In the genomic region with DNA sequence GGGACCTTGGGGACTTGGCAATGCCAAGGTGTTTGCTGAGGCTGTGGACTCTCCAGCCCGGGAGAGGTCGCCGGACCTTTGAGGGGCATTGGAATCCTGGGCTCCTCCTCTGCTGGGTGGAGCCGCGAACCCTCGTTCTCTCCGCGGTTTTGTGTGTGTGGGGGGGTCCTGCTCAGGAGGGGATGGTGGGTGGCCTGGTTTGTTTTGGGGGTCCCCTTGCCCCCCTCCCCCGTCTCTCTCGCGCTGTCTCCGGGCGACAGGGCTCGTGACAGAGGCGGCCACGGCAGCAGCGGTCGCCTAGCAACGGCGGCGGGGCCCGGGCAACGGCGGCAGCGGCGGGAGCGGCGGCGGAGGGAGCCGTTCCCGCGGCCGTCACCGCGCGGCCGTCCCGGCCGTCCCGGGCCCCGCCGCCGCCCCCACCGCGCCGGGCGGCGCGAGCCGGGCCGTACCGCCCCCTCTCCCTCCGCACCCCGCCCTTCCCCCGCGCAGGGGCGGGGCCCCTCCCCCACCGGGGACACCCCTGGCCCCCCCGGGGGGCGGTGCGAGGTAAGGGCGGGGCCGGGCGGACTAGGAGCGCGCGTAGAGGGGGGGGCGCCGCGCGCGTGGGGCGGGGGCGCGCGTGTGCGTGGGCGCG, we compare ENCODE assay signal across 8 cellular contexts. TPM values are rescaled to one million over a fixed set of nuclear protein-coding genes. Genes with fewer than 3 reads are reported as not detected.
DNase-seq lines count a peak whose midpoint lies in the region; ATAC-seq and TF ChIP-seq lines count a peak whose summit lies in the region.

No MANE protein-coding gene starts in this region.

- no peak overlapping the region for H2BK15ac ChIP-seq in mesendoderm (replicated peaks; ENCODE audit: low read depth)

- peak overlapping the region; percentile 85 for H3K4me3 ChIP-seq in CD4-positive, CD25-positive, alpha-beta regulatory T cell (ENCODE audit: low read depth, low read length)
- peak overlapping the region; percentile 73 for H3K4me3 ChIP-seq in HUES48 (ENCODE audit: low read depth, low read length)
- peak overlapping the region; percentile 53 for H3K4me3 ChIP-seq in mesendoderm (ENCODE audit: low read length)

- peaks cover 76% of the 10 kb centered on the region for H3K4me1 ChIP-seq in CD4-positive, CD25-positive, alpha-beta regulatory T cell (ENCODE audit: control insufficient read depth, insufficient read depth, low read length, poor library complexity, severe bottlenecking)
- H3K4me1 ChIP-seq in HUES48 (ENCODE audit: control insufficient read depth, insufficient read depth, low read length) (peaks cover 51% of the 10 kb centered on the region), mesendoderm (ENCODE audit: control insufficient read depth, low read depth, low read length) (peaks cover 36% of the 10 kb centered on the region)

- H3K18ac ChIP-seq in mesendoderm (ENCODE audit: low read length) = peak overlapping the region; percentile 34

- H3K27ac ChIP-seq in CD4-positive, CD25-positive, alpha-beta regulatory T cell (ENCODE audit: insufficient read depth, low read length, poor library complexity, severe bottlenecking) = peak overlapping the region; percentile 90
- H3K27ac ChIP-seq in HUES48 (ENCODE audit: low read depth, low read length) = peak overlapping the region; percentile 18
- H3K27ac ChIP-seq in mesendoderm (ENCODE audit: low read depth, low read length) = no peak overlapping the region

- no peaks in the 10 kb centered on the region for H3K27me3 ChIP-seq in CD4-positive, CD25-positive, alpha-beta regulatory T cell (ENCODE audit: control insufficient read depth, insufficient read depth, low read length)
- H3K27me3 ChIP-seq in HUES48 (ENCODE audit: control insufficient read depth, insufficient read depth, low read length) (no peaks in the 10 kb centered on the region), mesendoderm (ENCODE audit: insufficient read depth, low read length, poor library complexity) (no peaks in the 10 kb centered on the region)

- WGBS in mesendoderm (ENCODE audit: extremely low coverage, insufficient coverage, low lambda C conversion rate) = no CpG with 5 or more reads among the region's 79 CpGs

- no peak overlapping the region for H2BK120ac ChIP-seq in mesendoderm (ENCODE audit: low read depth, low read length)

- H3K27ac Mint-ChIP-seq in CD4-positive, CD25-positive, alpha-beta regulatory T cell = peak overlapping the region; percentile 96 to 100 (median 96)
- H3K27ac Mint-ChIP-seq in activated CD4-positive, alpha-beta T cell treated with anti-CD3 and anti-CD28 coated beads, Interleukin-2, amount 10 ng/mL, durations not matched to agents 7 days and 5 days = peak overlapping the region; percentile 90

- H3K4ac ChIP-seq in mesendoderm (ENCODE audit: low read depth, low read length) = peak overlapping the region; percentile 67

- peaks cover 11% of the 10 kb centered on the region for H3K27me3 Mint-ChIP-seq in CD4-positive, CD25-positive, alpha-beta regulatory T cell
- H3K27me3 Mint-ChIP-seq in activated CD4-positive, alpha-beta T cell treated with anti-CD3 and anti-CD28 coated beads, Interleukin-2, amount 10 ng/mL, durations not matched to agents 7 days and 5 days = no peaks in the 10 kb centered on the region

- peak overlapping the region; percentile 3 for H3K23ac ChIP-seq in mesendoderm (ENCODE audit: low read length)

- no peak overlapping the region for H4K8ac ChIP-seq in mesendoderm (ENCODE audit: low read depth, low read length)

- TF ChIP-seq CTCF in omental fat pad (IDR thresholded peaks at IDR 0.05) = no peak

- CTCF ChIA-PET in activated CD4-positive, alpha-beta T cell treated with anti-CD3 and anti-CD28 coated beads, Interleukin-2, amount 10 ng/mL, durations not matched to agents 7 days and 5 days (lab: Charles Lee) = no interaction called here

- peak overlapping the region; percentile 92 to 98 (median 97) for H3K4me3 Mint-ChIP-seq in CD4-positive, CD25-positive, alpha-beta regulatory T cell
- H3K4me3 Mint-ChIP-seq in activated CD4-positive, alpha-beta T cell treated with anti-CD3 and anti-CD28 coated beads, Interleukin-2, amount 10 ng/mL, durations not matched to agents 7 days and 5 days = peak overlapping the region; percentile 88

- peak in 1 of 2 donors; percentile 8 for ATAC-seq in CD4-positive, CD25-positive, alpha-beta regulatory T cell (ENCODE audit: low read depth in 2 of 2)
- ATAC-seq in GM19035 (IDR thresholded peaks at IDR 0.05; ENCODE audit: unreplicated experiment) (no peak), omental fat pad (ENCODE audit: low FRiP score) (no peak)

- peak; percentile 49 to 71 (median 60) for DNase-seq in CD4-positive, CD25-positive, alpha-beta regulatory T cell
- DNase-seq in activated CD4-positive, alpha-beta T cell treated with anti-CD3 and anti-CD28 coated beads, Interleukin-2, amount 10 ng/mL, durations not matched to agents 7 days and 5 days = peak; percentile 64
- DNase-seq in effector CD4-positive, alpha-beta T cell = peak; percentile 57
- peak; percentile 45 for DNase-seq in mesendoderm
- DNase-seq in stimulated activated naive CD4-positive, alpha-beta T cell (lab: John Stamatoyannopoulos, UW) = peak; percentile 49 to 69 (median 62)
- DNase-seq in omental fat pad (ENCODE audit: low spot score) = no peak

- H3K4me1 Mint-ChIP-seq in CD4-positive, CD25-positive, alpha-beta regulatory T cell = peaks cover 14 to 87% (median 59%) of the 10 kb centered on the region in 4 donors
- H3K4me1 Mint-ChIP-seq in activated CD4-positive, alpha-beta T cell treated with anti-CD3 and anti-CD28 coated beads, Interleukin-2, amount 10 ng/mL, durations not matched to agents 7 days and 5 days = peaks cover 86% of the 10 kb centered on the region

- H3K79me2 ChIP-seq in mesendoderm (ENCODE audit: control insufficient read depth, insufficient read depth, low read length) = peaks cover 36% of the 10 kb centered on the region

- H3K4me2 ChIP-seq in mesendoderm (ENCODE audit: low read length) = peak overlapping the region; percentile 78

- no peaks in the 10 kb centered on the region for H3K36me3 ChIP-seq in CD4-positive, CD25-positive, alpha-beta regulatory T cell (ENCODE audit: control insufficient read depth, insufficient read depth, low read length)
- H3K36me3 ChIP-seq in HUES48 (ENCODE audit: control insufficient read depth, insufficient read depth, low read length) (peaks cover 19% of the 10 kb centered on the region), mesendoderm (ENCODE audit: control insufficient read depth, insufficient read depth, low read length) (no peaks in the 10 kb centered on the region)

- no peak overlapping the region for H4K5ac ChIP-seq in mesendoderm (ENCODE audit: low read length)

- peak overlapping the region; percentile 93 for H3K56ac ChIP-seq in mesendoderm (ENCODE audit: low read length)

- H3K9ac ChIP-seq in HUES48 (ENCODE audit: low read depth, low read length) (no peak overlapping the region), mesendoderm (ENCODE audit: low read length) (peak overlapping the region; percentile 69)

- no peak overlapping the region for H2BK5ac ChIP-seq in mesendoderm (ENCODE audit: low read length)

- peaks cover 5% of the 10 kb centered on the region for H3K36me3 Mint-ChIP-seq in CD4-positive, CD25-positive, alpha-beta regulatory T cell
- peaks cover 21% of the 10 kb centered on the region for H3K36me3 Mint-ChIP-seq in activated CD4-positive, alpha-beta T cell treated with anti-CD3 and anti-CD28 coated beads, Interleukin-2, amount 10 ng/mL, durations not matched to agents 7 days and 5 days (ENCODE audit: low read depth)

- H3K79me1 ChIP-seq in mesendoderm (ENCODE audit: low read length) = peaks cover 31% of the 10 kb centered on the region

- no peaks in the 10 kb centered on the region for H3K9me3 ChIP-seq in CD4-positive, CD25-positive, alpha-beta regulatory T cell (ENCODE audit: control insufficient read depth in 2 of 2, low read length in 2 of 2)
- H3K9me3 ChIP-seq in HUES48 (ENCODE audit: control insufficient read depth, insufficient read depth, low read length) = no peaks in the 10 kb centered on the region

- H2AK5ac ChIP-seq in mesendoderm (ENCODE audit: low read length) = no peak overlapping the region

- H3K9me3 Mint-ChIP-seq in CD4-positive, CD25-positive, alpha-beta regulatory T cell = peaks cover 0 to 1% (median 0%) of the 10 kb centered on the region in 7 donors
- H3K9me3 Mint-ChIP-seq in activated CD4-positive, alpha-beta T cell treated with anti-CD3 and anti-CD28 coated beads, Interleukin-2, amount 10 ng/mL, durations not matched to agents 7 days and 5 days = no peaks in the 10 kb centered on the region

- POLR2A ChIA-PET in activated CD4-positive, alpha-beta T cell treated with anti-CD3 and anti-CD28 coated beads, Interleukin-2, amount 10 ng/mL, durations not matched to agents 7 days and 5 days (lab: Charles Lee) = no interaction called here

RNA-seq across cellular contexts. Expression of a gene that starts 7.8 kb away (rescaled TPM):
- 81.4 TPM for total RNA-seq in CD4-positive, CD25-positive, alpha-beta regulatory T cell
- polyA plus RNA-seq in CD4-positive, CD25-positive, alpha-beta regulatory T cell = under 1 TPM; 0.48 to 0.82 (median 0.63) TPM
- 10 to 100 TPM; 42.9 to 44.9 TPM for total RNA-seq in activated CD4-positive, alpha-beta T cell treated with anti-CD3 and anti-CD28 coated beads, Interleukin-2, amount 10 ng/mL, durations not matched to agents 7 days and 5 days
- 42.1 TPM for polyA plus RNA-seq in mesendoderm (2013, experiment 1 of 2)
- polyA plus RNA-seq in mesendoderm (2013, experiment 2 of 2) = 54.9 TPM
- 10 to 100 TPM in 3 of 4 donors, 1 to 10 TPM in 1; 8.8 to 12.3 (median 10.3) TPM for total RNA-seq in omental fat pad

RNA-seq across cellular contexts. Expression of a gene that starts 9.8 kb away (rescaled TPM):
- 202 TPM for total RNA-seq in CD4-positive, CD25-positive, alpha-beta regulatory T cell
- polyA plus RNA-seq in CD4-positive, CD25-positive, alpha-beta regulatory T cell = 100 to 1,000 TPM; 435 to 529 (median 489) TPM
- total RNA-seq in activated CD4-positive, alpha-beta T cell treated with anti-CD3 and anti-CD28 coated beads, Interleukin-2, amount 10 ng/mL, durations not matched to agents 7 days and 5 days = 100 to 1,000 TPM; 191 to 207 TPM
- polyA plus RNA-seq in mesendoderm (2013, experiment 1 of 2) = 227 TPM
- polyA plus RNA-seq in mesendoderm (2013, experiment 2 of 2) = 219 TPM
- 100 to 1,000 TPM in 2 of 4 donors, 10 to 100 TPM in 2; 57.1 to 107 (median 98.1) TPM for total RNA-seq in omental fat pad

RNA-seq across cellular contexts. Expression of a gene that starts 16.9 kb away (rescaled TPM):
- total RNA-seq in CD4-positive, CD25-positive, alpha-beta regulatory T cell = 403 TPM
- polyA plus RNA-seq in CD4-positive, CD25-positive, alpha-beta regulatory T cell = 10 to 100 TPM; 41.5 to 72.2 (median 64.1) TPM
- total RNA-seq in activated CD4-positive, alpha-beta T cell treated with anti-CD3 and anti-CD28 coated beads, Interleukin-2, amount 10 ng/mL, durations not matched to agents 7 days and 5 days = 10 to 100 TPM; 34.2 to 37.7 TPM
- polyA plus RNA-seq in mesendoderm (2013, experiment 1 of 2) = 22.8 TPM
- polyA plus RNA-seq in mesendoderm (2013, experiment 2 of 2) = 22.2 TPM
- total RNA-seq in omental fat pad = 10 to 100 TPM; 40.8 to 56.5 (median 48.9) TPM

RNA-seq across cellular contexts. Expression of a gene that starts 26.7 kb away (rescaled TPM):
- total RNA-seq in CD4-positive, CD25-positive, alpha-beta regulatory T cell = 8.6 TPM
- 10 to 100 TPM in 1 of 4 donors, 1 to 10 TPM in 3; 4.5 to 11.7 (median 6.8) TPM for polyA plus RNA-seq in CD4-positive, CD25-positive, alpha-beta regulatory T cell
- 1 to 10 TPM; 9.0 to 9.9 TPM for total RNA-seq in activated CD4-positive, alpha-beta T cell treated with anti-CD3 and anti-CD28 coated beads, Interleukin-2, amount 10 ng/mL, durations not matched to agents 7 days and 5 days
- polyA plus RNA-seq in mesendoderm (2013, experiment 1 of 2) = 15.1 TPM
- 15.5 TPM for polyA plus RNA-seq in mesendoderm (2013, experiment 2 of 2)
- 1 to 10 TPM; 1.4 to 8.6 (median 5.7) TPM for total RNA-seq in omental fat pad

RNA-seq across cellular contexts. Expression of a gene that starts 36.1 kb away (rescaled TPM):
- total RNA-seq in CD4-positive, CD25-positive, alpha-beta regulatory T cell = 8.7 TPM
- polyA plus RNA-seq in CD4-positive, CD25-positive, alpha-beta regulatory T cell = 1 to 10 TPM in 3 of 4 donors, under 1 TPM in 1; 0.41 to 3.9 (median 1.3) TPM
- 100 to 1,000 TPM; 157 to 167 TPM for total RNA-seq in activated CD4-positive, alpha-beta T cell treated with anti-CD3 and anti-CD28 coated beads, Interleukin-2, amount 10 ng/mL, durations not matched to agents 7 days and 5 days
- 44.8 TPM for polyA plus RNA-seq in mesendoderm (2013, experiment 1 of 2)
- polyA plus RNA-seq in mesendoderm (2013, experiment 2 of 2) = 46.4 TPM
- 10 to 100 TPM in 1 of 4 donors, 1 to 10 TPM in 1, under 1 TPM in 2; 0.25 to 10.8 (median 3.1) TPM for total RNA-seq in omental fat pad
